In genomic region chr2:36058076-36058475, GRCh38 we compare ENCODE assay signal across 12 cellular contexts.
"Had no signal": no experiment of that assay in that cellular context is flagged by ENCODE, and none has a peak within 500 bp of the region (broad histone marks: within the 10 kb centered on the region; RNA-seq: fewer than 3 reads in every experiment).

No MANE protein-coding gene starts in this region.

- H3K9me3 ChIP-seq: ascending aorta, colonic mucosa, gastroesophageal sphincter, thyroid gland, vagina had no signal

- H3K4me1 ChIP-seq: ascending aorta, colonic mucosa, gastroesophageal sphincter, parathyroid adenoma, thyroid gland, vagina had no signal

- H3K4me3 Mint-ChIP-seq: activated CD4-positive, alpha-beta T cell treated with anti-CD3 and anti-CD28 coated beads, Interleukin-2, amount 10 ng/mL, durations not matched to agents 24 days and 14 days had no signal

- ATAC-seq: gastroesophageal sphincter had no signal

- H3K27me3 ChIP-seq: ascending aorta, colonic mucosa, gastroesophageal sphincter, thyroid gland, vagina had no signal

- H3K27ac Mint-ChIP-seq: activated CD4-positive, alpha-beta T cell treated with anti-CD3 and anti-CD28 coated beads, Interleukin-2, amount 10 ng/mL, durations not matched to agents 24 days and 14 days had no signal

- DNase-seq: activated CD4-positive, alpha-beta T cell treated with anti-CD3 and anti-CD28 coated beads, Interleukin-2, amount 10 ng/mL, durations not matched to agents 24 days and 14 days; activated effector memory CD4-positive, alpha-beta T cell treated with Interleukin-2 at 50 U/mL for 16 hours; colonic mucosa; kidney glomerular epithelial cell; retina; T-helper 1 cell; thyroid gland had no signal

- H3K36me3 ChIP-seq: ascending aorta, colonic mucosa, gastroesophageal sphincter, thyroid gland, vagina had no signal

- H3K79me2 ChIP-seq: parathyroid adenoma had no signal

- H3K27ac ChIP-seq: ascending aorta, colonic mucosa, gastroesophageal sphincter, parathyroid adenoma, skin epidermis, thyroid gland, vagina had no signal

- H2AFZ ChIP-seq: parathyroid adenoma had no signal

- H3K4me3 ChIP-seq: ascending aorta, colonic mucosa, gastroesophageal sphincter, skin epidermis, thyroid gland, vagina had no signal
